ENCODE assay signal across 25 cellular contexts in the genomic region with DNA sequence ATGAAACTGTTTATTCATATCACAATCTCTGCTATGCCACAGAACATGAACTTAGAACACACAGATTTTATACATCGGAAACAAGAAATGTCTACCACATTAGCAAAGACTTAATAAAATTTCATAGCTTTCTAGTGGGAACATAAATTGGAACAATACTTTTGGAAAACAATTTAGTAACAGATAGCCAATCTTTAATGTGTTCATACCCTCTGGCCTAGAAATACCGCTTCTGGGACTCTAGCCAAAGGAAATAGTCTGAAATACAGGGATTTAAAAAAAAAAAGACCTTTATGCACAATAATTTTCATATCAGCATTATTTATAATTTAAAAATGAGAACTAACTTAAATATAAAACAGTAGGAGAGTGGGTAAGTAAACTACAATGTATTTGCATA.
DNase-seq lines count a peak whose midpoint lies in the region; ATAC-seq, FAIRE-seq and TF ChIP-seq lines count a peak whose summit lies in the region.
"Had no signal": no experiment of that assay in that cellular context is flagged by ENCODE, and none has a peak within 500 bp of the region (broad histone marks: within the 10 kb centered on the region; RNA-seq: fewer than 3 reads in every experiment).

No MANE protein-coding gene starts in this region.

- no peaks in the 10 kb centered on the region for H3K36me3 Mint-ChIP-seq in nephron (ENCODE audit: low read depth)
- H3K36me3 Mint-ChIP-seq in natural killer cell = no peaks in the 10 kb centered on the region
- H3K36me3 Mint-ChIP-seq: CD8-positive, alpha-beta T cell had no signal

- H3K4me3 ChIP-seq in SK-N-SH (ENCODE audit: low read depth in 2 of 2, low read length in 1 of 2) (no peak overlapping the region; a peak in 1 of 4 replicates), K562 (no peak overlapping the region), fibroblast of lung (replicated peaks in 1 of 4; ENCODE audit: control extremely low read depth in 1 of 4, insufficient read depth in 1 of 4, low read depth in 3 of 4, low read length in 4 of 4) (no peak overlapping the region), adrenal gland (no peak overlapping the region)
- H3K4me3 ChIP-seq: BLaER1 treated with 17β-estradiol and CSF1 and Interleukin-3, amounts not matched to agents 10 nM and 100 nM; GM23338 had no signal

- H2AFZ ChIP-seq in SK-N-SH (ENCODE audit: low read depth) (no peak overlapping the region), K562 (ENCODE audit: low read depth, low read length) (no peak overlapping the region), fibroblast of lung (ENCODE audit: low read length) (no peak overlapping the region)
- H2AFZ ChIP-seq: GM23338 had no signal

- H3K9ac ChIP-seq in SK-N-SH = no peak overlapping the region
- H3K9ac ChIP-seq in K562 (ENCODE audit: insufficient read depth in 1 of 2, low read depth in 2 of 2, low read length in 2 of 2) = no peak overlapping the region
- no peak overlapping the region for H3K9ac ChIP-seq in fibroblast of lung (ENCODE audit: insufficient read depth, low read length)
- H3K9ac ChIP-seq: BLaER1 treated with 17β-estradiol and CSF1 and Interleukin-3, amounts not matched to agents 10 nM and 100 nM; KMS-11 had no signal

- no TSS peak for BruUV-seq in K562 (replicated peaks; lab: Mats Ljungman, UMichigan)

- TF ChIP-seq RAD21 in SK-N-SH (IDR thresholded peaks at IDR 0.05; ENCODE audit: low read length) = peak; percentile 1; the same call in 1 of the 2 replicates
- no peak for TF ChIP-seq RAD21 in K562 (CRISPR knock-in tag; conservative IDR thresholded peaks at IDR 0.05 in 1 of 2, IDR thresholded peaks at IDR 0.05 in 1 of 2)

- H3K9me2 ChIP-seq in SK-N-SH = no peaks in the 10 kb centered on the region

- H3K27me3 ChIP-seq in SK-N-SH (ENCODE audit: insufficient read depth) = no peaks in the 10 kb centered on the region
- peaks cover 0 to 46% of the 10 kb centered on the region in 2 experiments; a peak in 2 of 5 replicates for H3K27me3 ChIP-seq in K562 (ENCODE audit: control insufficient read depth in 2 of 2, insufficient read depth in 2 of 2, low read length in 2 of 2)
- H3K27me3 ChIP-seq in fibroblast of lung (ENCODE audit: control insufficient read depth, insufficient read depth, low read length) = no peaks in the 10 kb centered on the region
- H3K27me3 ChIP-seq in adrenal gland = no peaks in the 10 kb centered on the region
- H3K27me3 ChIP-seq: BLaER1 treated with 17β-estradiol and CSF1 and Interleukin-3, amounts not matched to agents 10 nM and 100 nM had no signal

- TF ChIP-seq EP300 in SK-N-SH (IDR thresholded peaks at IDR 0.05; ENCODE audit: borderline replicate concordance in 1 of 2, low read depth in 1 of 2, low read length in 1 of 2) (peak in 1 of 2 experiments; percentile 44; a peak in 1 of 4 replicates), K562 (IDR thresholded peaks at IDR 0.05; ENCODE audit: low read length) (no peak)

- TF ChIP-seq POLR2A in K562 (conservative IDR thresholded peaks at IDR 0.05) (no peak), adrenal gland (IDR thresholded peaks at IDR 0.05) (no peak)

- H3K27me3 Mint-ChIP-seq in nephron (ENCODE audit: low read depth) = peaks cover 24% of the 10 kb centered on the region
- H3K27me3 Mint-ChIP-seq in natural killer cell (ENCODE audit: low read depth in 2 of 2) = peaks cover 0 to 6% of the 10 kb centered on the region in 2 donors

- intact Hi-C loops in K562 (cut with micrococcal nuclease) (no loop called here), natural killer cell (cut with micrococcal nuclease) (no loop called here), adrenal gland (cut with DNase I) (no loop called here)

- no peak for FAIRE-seq in K562 (lab: Jason Lieb, UNC)
- FAIRE-seq: G401.6, GM18507 had no signal

- TF ChIP-seq CTCF in SK-N-SH (IDR thresholded peaks at IDR 0.05) (no peak), K562 (IDR thresholded peaks at IDR 0.05 in 2 of 3, conservative IDR thresholded peaks at IDR 0.05 in 1 of 3; ENCODE audit: insufficient read depth in 2 of 3, low read depth in 1 of 3, low read length in 3 of 3) (no peak), fibroblast of lung (conservative IDR thresholded peaks at IDR 0.05 in 1 of 2, IDR thresholded peaks at IDR 0.05 in 1 of 2; ENCODE audit: low read depth in 1 of 2, low read length in 2 of 2) (no peak), nephron (IDR thresholded peaks at IDR 0.05; ENCODE audit: unreplicated experiment in 3 of 3) (no peak), natural killer cell (IDR thresholded peaks at IDR 0.05) (no peak), adrenal gland (IDR thresholded peaks at IDR 0.05) (no peak)

- H3K9me3 Mint-ChIP-seq in nephron (no peaks in the 10 kb centered on the region), natural killer cell (no peaks in the 10 kb centered on the region)
- H3K9me3 Mint-ChIP-seq: CD8-positive, alpha-beta T cell; GM23338 had no signal

- H3K9me1 ChIP-seq in K562 (ENCODE audit: control insufficient read depth, insufficient read depth, low read length) = no peaks in the 10 kb centered on the region

- H3K27ac ChIP-seq in SK-N-SH (ENCODE audit: low read depth in 2 of 2, low read length in 1 of 2) (peak overlapping the region in 1 of 2 experiments; percentile 15; a peak in 1 of 4 replicates), K562 (ENCODE audit: extremely low read depth, low read depth, low read length) (no peak overlapping the region), fibroblast of lung (ENCODE audit: insufficient read depth, low read length) (no peak overlapping the region), adrenal gland (no peak overlapping the region)
- H3K27ac ChIP-seq: BLaER1 treated with 17β-estradiol and CSF1 and Interleukin-3, amounts not matched to agents 10 nM and 100 nM; HL-60; KMS-11 had no signal

- H3K4me3 Mint-ChIP-seq in nephron (no peak overlapping the region), natural killer cell (no peak overlapping the region)
- H3K4me3 Mint-ChIP-seq: CD8-positive, alpha-beta T cell; GM23338 had no signal

- POLR2A ChIA-PET in SK-N-SH (lab: Yijun Ruan, JAX) (no interaction called here), K562 (lab: Yijun Ruan, JAX) (interaction anchor here (1.1 to 1.2 kb wide), 2 partner anchors 11 to 12 kb away, joined by 3 read pairs; no protein-coding TSS in a partner anchor)

- H3K4me2 ChIP-seq in SK-N-SH = peak overlapping the region; percentile 21; the same call in 1 of the 2 replicates
- no peak overlapping the region for H3K4me2 ChIP-seq in K562 (ENCODE audit: insufficient read depth, low read length)
- H3K4me2 ChIP-seq in fibroblast of lung (ENCODE audit: extremely low read depth, insufficient read depth, low read length) = no peak overlapping the region
- H3K4me2 ChIP-seq: BLaER1 treated with 17β-estradiol and CSF1 and Interleukin-3, amounts not matched to agents 10 nM and 100 nM; GM23338; KMS-11 had no signal

- H3K9me3 ChIP-seq in SK-N-SH (no peaks in the 10 kb centered on the region), K562 (replicated peaks; ENCODE audit: control insufficient read depth, insufficient read depth, low read depth, low read length) (no peaks in the 10 kb centered on the region), fibroblast of lung (ENCODE audit: control insufficient read depth, insufficient read depth, low read depth, low read length) (no peaks in the 10 kb centered on the region), adrenal gland (replicated peaks in 1 of 3) (no peaks in the 10 kb centered on the region)
- H3K9me3 ChIP-seq: BLaER1 treated with 17β-estradiol and CSF1 and Interleukin-3, amounts not matched to agents 10 nM and 100 nM had no signal

- H4K20me1 ChIP-seq in SK-N-SH (ENCODE audit: insufficient read depth) (0 out of 2 replicates have a peak, but pooled peaks cover 7% of the 10 kb centered on the region), K562 (replicated peaks; ENCODE audit: control insufficient read depth, insufficient read depth, low read length) (no peaks in the 10 kb centered on the region), fibroblast of lung (ENCODE audit: control insufficient read depth, extremely low read depth, insufficient read depth, low read length) (no peaks in the 10 kb centered on the region)
- H4K20me1 ChIP-seq: BLaER1 treated with 17β-estradiol and CSF1 and Interleukin-3, amounts not matched to agents 10 nM and 100 nM had no signal

- in situ Hi-C loops in K562 (cut with MboI) = no loop called here

- peaks cover 8% of the 10 kb centered on the region for H3F3A ChIP-seq in SK-N-SH (replicated peaks; ENCODE audit: insufficient read depth)

- H3K36me3 ChIP-seq in SK-N-SH (replicated peaks in 1 of 2; ENCODE audit: control insufficient read depth in 1 of 2, insufficient read depth in 2 of 2, low read length in 1 of 2) = no peaks in the 10 kb centered on the region
- no peaks in the 10 kb centered on the region for H3K36me3 ChIP-seq in K562 (ENCODE audit: control insufficient read depth, insufficient read depth, low read length)
- no peaks in the 10 kb centered on the region for H3K36me3 ChIP-seq in fibroblast of lung (ENCODE audit: control insufficient read depth, insufficient read depth, low read length)
- H3K36me3 ChIP-seq in adrenal gland (replicated peaks in 1 of 2) = no peaks in the 10 kb centered on the region
- H3K36me3 ChIP-seq: BLaER1 treated with 17β-estradiol and CSF1 and Interleukin-3, amounts not matched to agents 10 nM and 100 nM had no signal

- H3K4me1 Mint-ChIP-seq in nephron (peaks cover 47% of the 10 kb centered on the region), natural killer cell (peaks cover 25 to 28% of the 10 kb centered on the region in 2 donors)

- no peaks in the 10 kb centered on the region for H3K79me2 ChIP-seq in SK-N-SH (ENCODE audit: insufficient read depth)
- no peaks in the 10 kb centered on the region for H3K79me2 ChIP-seq in K562 (ENCODE audit: control insufficient read depth, insufficient read depth, low read length)
- no peaks in the 10 kb centered on the region for H3K79me2 ChIP-seq in fibroblast of lung (ENCODE audit: control insufficient read depth, insufficient read depth, low read length)

- WGBS in SK-N-SH (ENCODE audit: low lambda C conversion rate) = 30% methylated on average over 2 of the region's 2 CpGs
- WGBS in K562 (ENCODE audit: insufficient coverage, low coverage, missing lambda C conversion rate) = 2% methylated on average over 2 of the region's 2 CpGs
- 43 to 57% (median 52%) methylated on average over 2 of the region's 2 CpGs for WGBS in adrenal gland, 4 donors

- DNase-seq in SK-N-SH (peak; percentile 54), K562 (ENCODE audit: extremely low read depth in 1 of 4, low spot score in 3 of 4) (no peak), fibroblast of lung (ENCODE audit: low read depth in 2 of 2) (peak; percentile 47 to 61), GM19240 (ENCODE audit: insufficient read length, low spot score) (no peak), HUDEP-2 (lab: John Stamatoyannopoulos, UW; ENCODE audit: unreplicated experiment in 76 of 76) (no peak), natural killer cell (no peak), adrenal gland (no peak)
- DNase-seq: 8988T; CD8-positive, alpha-beta T cell; DMS153; HCEC 1CT; NCI-H1092 treated with DMSO at 0.1 percent for 48 hours; NCI-H1436 treated with DMSO at 0.1 percent for 48 hours; NCI-H1930; NCI-H226; NCI-H510A treated with DMSO at 0.1 percent for 48 hours; NCI-H748 treated with DMSO at 0.1 percent for 48 hours; SIG-M5 had no signal

- H3K4me1 ChIP-seq in SK-N-SH (ENCODE audit: control insufficient read depth in 1 of 2, insufficient read depth in 2 of 2, low read depth in 1 of 2, low read length in 1 of 2) = peaks cover 8 to 43% of the 10 kb centered on the region in 2 experiments; a peak in 3 of 4 replicates
- no peaks in the 10 kb centered on the region; a peak in 1 of 5 replicates for H3K4me1 ChIP-seq in K562 (replicated peaks in 1 of 2; ENCODE audit: control insufficient read depth in 2 of 2, insufficient read depth in 2 of 2, low read length in 2 of 2)
- peaks cover 8% of the 10 kb centered on the region for H3K4me1 ChIP-seq in fibroblast of lung (ENCODE audit: control insufficient read depth, extremely low read depth, insufficient read depth, low read length)
- H3K4me1 ChIP-seq in adrenal gland (replicated peaks in 1 of 2) = no peaks in the 10 kb centered on the region

- peak overlapping the region; percentile 48 to 77 (median 62) for H3K27ac Mint-ChIP-seq in nephron
- no peak overlapping the region for H3K27ac Mint-ChIP-seq in natural killer cell
- H3K27ac Mint-ChIP-seq: CD8-positive, alpha-beta T cell; GM23338 had no signal

- ATAC-seq in K562 = no peak
- no peak for ATAC-seq in natural killer cell
- ATAC-seq: CD8-positive, alpha-beta T cell; GM23338 had no signal

- CTCF ChIA-PET in SK-N-SH (lab: Yijun Ruan, JAX) (interaction anchor here (1.1 to 1.9 kb wide), 4 partner anchors 8 to 173 kb away, joined by 3 to 7 read pairs (median 6); no protein-coding TSS in a partner anchor), K562 (lab: Yijun Ruan, JAX; ENCODE audit: low intra/inter-chr PET ratio) (no interaction called here)

Comparison
In these comparisons a context has a peak if more than half of its experiments do, and no peak if none do; other contexts are left out.
1. DNase-seq: peak in SK-N-SH (single experiment) and fibroblast of lung (2 of 2); none in K562 (0 of 4), GM19240 (single experiment), HUDEP-2 (0 of 76), natural killer cell (single experiment) and adrenal gland (0 of 7).
2. H3K27ac Mint-ChIP-seq: peak in nephron (3 of 3); none in natural killer cell (0 of 2).
3. Of the 27 proteins assayed by ChIP-seq in both K562 and SK-N-SH: peak only in K562: none; only in SK-N-SH: NFIC, RAD21 and RCOR1; in both: none; in neither: 23; mixed calls (peak in some experiments, not most) for 1.